Comparison of ENCODE assay signal across 18 cellular contexts in the genomic region with DNA sequence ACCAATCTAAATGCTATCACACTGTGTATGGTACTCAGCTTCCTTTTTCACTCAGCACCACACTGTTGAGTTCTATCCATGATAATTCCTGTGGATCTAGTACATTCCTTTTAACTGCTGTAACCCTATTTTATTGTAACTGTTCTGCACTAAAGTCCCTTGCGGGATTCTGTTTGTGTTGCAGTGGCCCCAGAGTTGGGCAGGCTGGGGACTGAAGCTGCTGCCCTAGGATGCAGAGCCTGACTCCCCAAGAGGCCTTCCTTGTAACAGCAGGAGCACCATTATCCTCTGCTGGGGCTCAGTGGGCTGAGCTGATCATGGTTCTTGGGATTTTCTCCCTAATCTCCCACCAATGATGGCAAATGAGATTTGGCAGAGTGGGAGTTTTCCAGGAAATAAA.
A peak's percentile ranks its signal among the peaks of the same experiment; 100 is the strongest.
DNase-seq lines count a peak whose midpoint lies in the region; ATAC-seq, FAIRE-seq and TF ChIP-seq lines count a peak whose summit lies in the region.
"Had no signal": no experiment of that assay in that cellular context is flagged by ENCODE, and none has a peak within 500 bp of the region (broad histone marks: within the 10 kb centered on the region; RNA-seq: fewer than 3 reads in every experiment).

No MANE protein-coding gene starts in this region.

- BruUV-seq in mammary epithelial cell (replicated peaks; lab: Mats Ljungman, UMichigan), result no TSS peak

- FAIRE-seq in D721Med (lab: Jason Lieb, UNC), result no peak
- FAIRE-seq: keratinocyte, RCC 7860 had no signal

- H3K36me3 ChIP-seq in WERI-Rb-1 (peaks cover 75% of the 10 kb centered on the region), mammary epithelial cell (ENCODE audit: insufficient read depth, low read length) (peaks cover 28% of the 10 kb centered on the region)

- dilution Hi-C loops in mammary epithelial cell (cut with HindIII; ENCODE audit: low sequenced_read_pairs), result no loop called here

- intact Hi-C loops in mammary epithelial cell (cut with micrococcal nuclease), result no loop called here

- no peak overlapping the region for H3K4me2 ChIP-seq in mammary epithelial cell (ENCODE audit: insufficient read depth, low read depth, low read length)

- no peaks in the 10 kb centered on the region for H3K79me2 ChIP-seq in mammary epithelial cell (ENCODE audit: insufficient read depth, low read length)

- H3K9me3 ChIP-seq in WERI-Rb-1 (ENCODE audit: severe bottlenecking) (no peaks in the 10 kb centered on the region), mammary epithelial cell (replicated peaks; ENCODE audit: insufficient read depth, low read length) (no peaks in the 10 kb centered on the region)
- H3K9me3 ChIP-seq: adrenal gland, right lobe of liver had no signal

- ATAC-seq in GM19397 (IDR thresholded peaks at IDR 0.05; ENCODE audit: unreplicated experiment), result no peak
- ATAC-seq: right lobe of liver had no signal

- H3K4me3 ChIP-seq in WERI-Rb-1 (ENCODE audit: low read depth, low read length) (no peak overlapping the region), fibroblast of villous mesenchyme (ENCODE audit: low read depth, low read length) (no peak overlapping the region), skeletal muscle cell (ENCODE audit: low read depth, low read length) (no peak overlapping the region), mammary epithelial cell (replicated peaks in 1 of 3; ENCODE audit: insufficient read depth in 1 of 3, low read depth in 2 of 3, low read length in 3 of 3) (no peak overlapping the region)
- H3K4me3 ChIP-seq: adrenal gland, right lobe of liver had no signal

- no peak for TF ChIP-seq POLR2A in erythroblast (IDR thresholded peaks at IDR 0.05; ENCODE audit: low read length)

- peak; percentile 64 for DNase-seq in D721Med (ENCODE audit: insufficient read length, low spot score)
- peak; percentile 67 for DNase-seq in WERI-Rb-1
- DNase-seq in fibroblast of villous mesenchyme (ENCODE audit: low read depth), result peak; percentile 25
- peak; percentile 5 for DNase-seq in skeletal muscle cell (ENCODE audit: low read depth)
- no peak for DNase-seq in NAMALWA (ENCODE audit: low spot score)
- DNase-seq in erythroblast (lab: John Stamatoyannopoulos, UW), result no peak
- no peak for DNase-seq in mammary epithelial cell
- DNase-seq: activated CD4-positive, alpha-beta memory T cell treated with anti-CD3 and anti-CD28 coated beads for 36 hours; C1 segment of cervical spinal cord; head of caudate nucleus; NCI-H774; stimulated activated CD4-positive, alpha-beta T cell treated with anti-CD3 and anti-CD28 coated beads, Interleukin-4, amount 100 ng/mL, for 1 hour; SW 1271 had no signal

- WGBS in mammary epithelial cell (ENCODE audit: low coverage, missing lambda C conversion rate), result 100% methylated on average over 1 of the region's 1 CpG

- no peaks in the 10 kb centered on the region for H4K20me1 ChIP-seq in mammary epithelial cell (ENCODE audit: insufficient read depth, low read length)

- CTCF ChIA-PET in mammary epithelial cell (lab: Charles Lee; ENCODE audit: low non-redundant PET), result no interaction called here

- no peak overlapping the region for H2AFZ ChIP-seq in mammary epithelial cell (ENCODE audit: low read depth, low read length)

- no peak for TF ChIP-seq CTCF in D721Med (IDR thresholded peaks at IDR 0.05; ENCODE audit: insufficient read depth, missing control alignments)
- peak; percentile 50 for TF ChIP-seq CTCF in WERI-Rb-1 (IDR thresholded peaks at IDR 0.05; ENCODE audit: low read depth, low read length)
- no peak for TF ChIP-seq CTCF in fibroblast of villous mesenchyme (IDR thresholded peaks at IDR 0.05; ENCODE audit: insufficient read depth, low read depth, low read length)
- TF ChIP-seq CTCF in mammary epithelial cell (conservative IDR thresholded peaks at IDR 0.05 in 1 of 2, IDR thresholded peaks at IDR 0.05 in 1 of 2; ENCODE audit: extremely low read depth in 1 of 2, insufficient read depth in 1 of 2, low read depth in 1 of 2, low read length in 2 of 2), result no peak

- in situ Hi-C loops in mammary epithelial cell (cut with MboI; ENCODE audit: low sequenced_read_pairs in 2 of 2), result no loop called here

- H3K4me1 ChIP-seq in mammary epithelial cell (ENCODE audit: insufficient read depth, low read length), result no peaks in the 10 kb centered on the region

- H3K27ac ChIP-seq in WERI-Rb-1 (no peak overlapping the region), mammary epithelial cell (ENCODE audit: insufficient read depth, low read depth, low read length) (no peak overlapping the region)
- H3K27ac ChIP-seq: adrenal gland, right lobe of liver had no signal

- no peaks in the 10 kb centered on the region for H3K27me3 ChIP-seq in WERI-Rb-1 (ENCODE audit: insufficient read depth, low read depth, severe bottlenecking)
- H3K27me3 ChIP-seq in mammary epithelial cell (ENCODE audit: insufficient read depth, low read length), result no peaks in the 10 kb centered on the region
- H3K27me3 ChIP-seq: adrenal gland, right lobe of liver had no signal

- H3K9ac ChIP-seq in mammary epithelial cell (ENCODE audit: insufficient read depth, low read length), result no peak overlapping the region

Comparison
In these comparisons a context has a peak if more than half of its experiments do, and no peak if none do; other contexts are left out.
1. DNase-seq: peak in D721Med (single experiment), WERI-Rb-1 (single experiment), fibroblast of villous mesenchyme (single experiment) and skeletal muscle cell (single experiment); none in NAMALWA (single experiment), erythroblast (0 of 2) and mammary epithelial cell (single experiment).